In genomic region chr2:101883860-101884259, GRCh38 we compare ENCODE assay signal across 8 cellular contexts.
A peak's percentile ranks its signal among the peaks of the same experiment; 100 is the strongest.
DNase-seq lines count a peak whose midpoint lies in the region; ATAC-seq and TF ChIP-seq lines count a peak whose summit lies in the region.

No MANE protein-coding gene starts in this region.

- no peaks in the 10 kb centered on the region for H3F3A ChIP-seq in Loucy (ENCODE audit: low read depth)

- DNase-seq in AML-193 (lab: John Stamatoyannopoulos, UW) (peak; percentile 59 to 67), fibroblast of the aortic adventitia (ENCODE audit: low read depth) (peak; percentile 78), hippocampal formation (lab: John Stamatoyannopoulos, UW) (no peak), UCSD-AML1 (lab: John Stamatoyannopoulos, UW; ENCODE audit: unreplicated experiment) (no peak)
- DNase-seq in activated CD4-positive, alpha-beta T cell treated with anti-CD3 and anti-CD28 coated beads for 48 hours = peak; percentile 60

- H3K79me2 ChIP-seq in Loucy (ENCODE audit: insufficient read depth, low read length) (no peaks in the 10 kb centered on the region), parathyroid adenoma (no peaks in the 10 kb centered on the region)

- no peaks in the 10 kb centered on the region for H4K20me1 ChIP-seq in Loucy (ENCODE audit: insufficient read depth, low read length, poor library complexity, severe bottlenecking)

- H3K9ac ChIP-seq in Loucy (ENCODE audit: low read depth, low read length, poor library complexity, severe bottlenecking) = no peak overlapping the region
- no peak overlapping the region for H3K9ac ChIP-seq in parathyroid adenoma

- H3K36me3 ChIP-seq in Loucy (ENCODE audit: insufficient read depth, low read length) (peaks cover 60% of the 10 kb centered on the region; the same call in 1 of the 2 replicates), parathyroid adenoma (ENCODE audit: control insufficient read depth, insufficient read depth, low read length) (no peaks in the 10 kb centered on the region)

- H3K4me1 ChIP-seq in Loucy (ENCODE audit: insufficient read depth, low read length, poor library complexity, severe bottlenecking) = peaks cover 15% of the 10 kb centered on the region
- peaks cover 37% of the 10 kb centered on the region for H3K4me1 ChIP-seq in parathyroid adenoma

- no peak overlapping the region for H3K4me3 ChIP-seq in Loucy (ENCODE audit: low read length, poor library complexity, severe bottlenecking)
- H3K4me3 ChIP-seq in fibroblast of the aortic adventitia (ENCODE audit: low read depth, low read length) = no peak overlapping the region
- no peak overlapping the region for H3K4me3 ChIP-seq in parathyroid adenoma (ENCODE audit: low read depth, low read length)

- peak overlapping the region; percentile 73 for H3K27ac ChIP-seq in parathyroid adenoma

- H3K4me2 ChIP-seq in Loucy (ENCODE audit: low read depth, low read length, poor library complexity, severe bottlenecking) (no peak overlapping the region), parathyroid adenoma (ENCODE audit: low read length) (no peak overlapping the region)

- H3K9me2 ChIP-seq in Loucy (replicated peaks; ENCODE audit: low read depth, low read length) = no peaks in the 10 kb centered on the region

- no peak overlapping the region for H2AFZ ChIP-seq in Loucy (ENCODE audit: low read length)
- no peak overlapping the region for H2AFZ ChIP-seq in parathyroid adenoma

- peak; percentile 85 for TF ChIP-seq CTCF in Loucy (conservative IDR thresholded peaks at IDR 0.05; ENCODE audit: low read length)
- peak; percentile 70 for TF ChIP-seq CTCF in fibroblast of the aortic adventitia (IDR thresholded peaks at IDR 0.05; ENCODE audit: insufficient read depth, low read length)
- peak; percentile 81 for TF ChIP-seq CTCF in parathyroid adenoma (IDR thresholded peaks at IDR 0.05)

- H3K9me3 ChIP-seq in Loucy (ENCODE audit: insufficient read depth, low read depth, low read length) (no peaks in the 10 kb centered on the region), parathyroid adenoma (ENCODE audit: control insufficient read depth, low read length) (no peaks in the 10 kb centered on the region)

- ATAC-seq in GM18861 (IDR thresholded peaks at IDR 0.05; ENCODE audit: unreplicated experiment) = peak; percentile 56

- H3K27me3 ChIP-seq in Loucy (ENCODE audit: insufficient read depth, low read length, poor library complexity, severe bottlenecking) (no peaks in the 10 kb centered on the region), parathyroid adenoma (ENCODE audit: control insufficient read depth, insufficient read depth, low read length) (no peaks in the 10 kb centered on the region)

Comparison
In these comparisons a context has a peak if more than half of its experiments do, and no peak if none do; other contexts are left out.
1. DNase-seq: peak in AML-193 (2 of 2), activated CD4-positive, alpha-beta T cell treated with anti-CD3 and anti-CD28 coated beads for 48 hours (single experiment) and fibroblast of the aortic adventitia (single experiment); none in hippocampal formation (0 of 2) and UCSD-AML1 (single experiment).
2. Peak in every context shown above with its lines, with median percentiles within 50 percentile points of each other: CTCF ChIP-seq.